ENCODE assay signal across 8 cellular contexts in genomic region chr6:35258336-35258735, GRCh38. TPM values are rescaled to one million over a fixed set of nuclear protein-coding genes. Genes with fewer than 3 reads are reported as not detected.
DNase-seq lines count a peak whose midpoint lies in the region; ATAC-seq and TF ChIP-seq lines count a peak whose summit lies in the region.

No MANE protein-coding gene starts in this region.

- no peak overlapping the region for H2BK120ac ChIP-seq in trophoblast cell (ENCODE audit: insufficient read depth, low read length, poor library complexity)

- H3K23ac ChIP-seq in trophoblast cell (ENCODE audit: low read length) = no peak overlapping the region

- H2AFZ ChIP-seq in DND-41 (ENCODE audit: low read depth, low read length) (no peak overlapping the region), OCI-LY7 (ENCODE audit: low read length) (peak overlapping the region; percentile 62; the same call in 1 of the 2 replicates), trophoblast cell (ENCODE audit: insufficient read depth, low read length, poor library complexity) (no peak overlapping the region)

- H3K79me2 ChIP-seq in DND-41 (ENCODE audit: insufficient read depth, low read length) (peaks cover 45% of the 10 kb centered on the region), OCI-LY7 (ENCODE audit: insufficient read depth, low read depth, low read length) (peaks cover 22% of the 10 kb centered on the region; the same call in 1 of the 2 replicates), trophoblast cell (ENCODE audit: control insufficient read depth, insufficient read depth, low read length, poor library complexity) (peaks cover 5% of the 10 kb centered on the region)

- TF ChIP-seq CTCF in DND-41 (IDR thresholded peaks at IDR 0.05; ENCODE audit: borderline replicate concordance, extremely low read depth, low read length, poor library complexity, severe bottlenecking) (no peak), OCI-LY7 (conservative IDR thresholded peaks at IDR 0.05; ENCODE audit: low read length) (no peak), epithelial cell of proximal tubule (conservative IDR thresholded peaks at IDR 0.05; ENCODE audit: low read depth, low read length) (no peak)

- no peaks in the 10 kb centered on the region; the same call in 1 of the 2 replicates for H3K36me3 ChIP-seq in DND-41 (ENCODE audit: insufficient read depth, low read length)
- no peaks in the 10 kb centered on the region for H3K36me3 ChIP-seq in OCI-LY7 (ENCODE audit: insufficient read depth, low read length)
- no peaks in the 10 kb centered on the region for H3K36me3 ChIP-seq in trophoblast cell (ENCODE audit: control insufficient read depth in 1 of 2, insufficient read depth in 2 of 2, low read length in 2 of 2)

- no peak overlapping the region for H2BK5ac ChIP-seq in trophoblast cell (ENCODE audit: low read depth, low read length, poor library complexity)

- H3K4me2 ChIP-seq in DND-41 (ENCODE audit: insufficient read depth, low read length) (peak overlapping the region; percentile 86), OCI-LY7 (ENCODE audit: low read length) (peak overlapping the region; percentile 96), trophoblast cell (ENCODE audit: low read length) (peak overlapping the region; percentile 78)

- no peak overlapping the region for H4K12ac ChIP-seq in trophoblast cell (ENCODE audit: low read depth, low read length)

- intact Hi-C loops in OCI-LY7 (cut with micrococcal nuclease; ENCODE audit: unreplicated experiment) = no loop called here

- no CpG with 5 or more reads among the region's 7 CpGs for WGBS in trophoblast cell (ENCODE audit: extremely low coverage, insufficient coverage, insufficient read length)

- H2AK5ac ChIP-seq in trophoblast cell (ENCODE audit: low read length) = no peak overlapping the region

- no peak for DNase-seq in DND-41
- DNase-seq in OCI-LY7 (ENCODE audit: low spot score) = no peak
- no peak for DNase-seq in epithelial cell of proximal tubule (ENCODE audit: low read depth)
- no peak for DNase-seq in trophoblast cell
- no peak for DNase-seq in HPDE6-E6E7 (ENCODE audit: extremely low spot score)
- no peak for DNase-seq in NCI-H748 (lab: John Stamatoyannopoulos, UW; ENCODE audit: unreplicated experiment)
- DNase-seq in inferior parietal cortex (ENCODE audit: extremely low spot score) = no peak

- CTCF ChIA-PET in OCI-LY7 (lab: Charles Lee; ENCODE audit: unreplicated experiment) = no interaction called here

- POLR2A ChIA-PET in OCI-LY7 (lab: Charles Lee) = interaction anchor here (0.6 to 1.0 kb wide), 2 partner anchors 45 to 857 kb away, joined by 3 read pairs; no protein-coding TSS in a partner anchor

- H3K9ac ChIP-seq in DND-41 (ENCODE audit: low read depth, low read length) (peak overlapping the region; percentile 91), trophoblast cell (ENCODE audit: low read length) (no peak overlapping the region)

- H3K4ac ChIP-seq in trophoblast cell (ENCODE audit: low read depth, low read length) = no peak overlapping the region

- H3K27me3 ChIP-seq in DND-41 (ENCODE audit: insufficient read depth, low read length, poor library complexity) = no peaks in the 10 kb centered on the region
- no peaks in the 10 kb centered on the region for H3K27me3 ChIP-seq in trophoblast cell (ENCODE audit: insufficient read depth, low read length)

- H3K79me1 ChIP-seq in trophoblast cell (ENCODE audit: low read length) = peaks cover 8% of the 10 kb centered on the region

- BruUV-seq in OCI-LY7 (replicated peaks; lab: Mats Ljungman, UMichigan) = TSS peak; percentile 60

- no peak overlapping the region for H4K91ac ChIP-seq in trophoblast cell (ENCODE audit: low read depth, low read length)

- H4K8ac ChIP-seq in trophoblast cell (ENCODE audit: low read depth, low read length) = no peak overlapping the region

- no peak for ATAC-seq in DND-41 (ENCODE audit: insufficient read depth, low read depth)
- no peak for ATAC-seq in GM21423 (IDR thresholded peaks at IDR 0.05; ENCODE audit: unreplicated experiment)

- H4K20me1 ChIP-seq in DND-41 (ENCODE audit: insufficient read depth, low read length) (no peaks in the 10 kb centered on the region), OCI-LY7 (ENCODE audit: insufficient read depth, low read length) (no peaks in the 10 kb centered on the region)

- H3K27ac ChIP-seq in DND-41 (ENCODE audit: low read length) = no peak overlapping the region; the same call in 1 of the 2 replicates
- H3K27ac ChIP-seq in OCI-LY7 (ENCODE audit: low read depth, low read length, poor library complexity, severe bottlenecking) = peak overlapping the region; percentile 63
- H3K27ac ChIP-seq in trophoblast cell (ENCODE audit: low read depth, low read length) = no peak overlapping the region

- H3K14ac ChIP-seq in trophoblast cell (ENCODE audit: low read length) = no peak overlapping the region

- H2BK12ac ChIP-seq in trophoblast cell (ENCODE audit: low read length) = no peak overlapping the region

- H3K18ac ChIP-seq in trophoblast cell (ENCODE audit: low read length) = no peak overlapping the region

- peak overlapping the region; percentile 87 to 99 for H3K4me3 ChIP-seq in DND-41 (ENCODE audit: low read depth in 1 of 2, low read length in 2 of 2)
- H3K4me3 ChIP-seq in OCI-LY7 (ENCODE audit: low read depth, low read length, poor library complexity, severe bottlenecking) = peak overlapping the region; percentile 81
- peak overlapping the region; percentile 76 for H3K4me3 ChIP-seq in epithelial cell of proximal tubule (ENCODE audit: low read depth, low read length)
- no peak overlapping the region for H3K4me3 ChIP-seq in trophoblast cell (ENCODE audit: low read depth, low read length)

- H3K9me3 ChIP-seq in DND-41 (ENCODE audit: insufficient read depth, low read length, severe bottlenecking) (no peaks in the 10 kb centered on the region), OCI-LY7 (ENCODE audit: low read length) (no peaks in the 10 kb centered on the region), trophoblast cell (ENCODE audit: insufficient read depth, low read depth, low read length) (peaks cover 3% of the 10 kb centered on the region)

- H3K4me1 ChIP-seq in DND-41 (ENCODE audit: insufficient read depth, low read length) (peaks cover 27% of the 10 kb centered on the region), OCI-LY7 (ENCODE audit: insufficient read depth, low read length, poor library complexity, severe bottlenecking) (peaks cover 20% of the 10 kb centered on the region), trophoblast cell (ENCODE audit: control insufficient read depth in 1 of 2, insufficient read depth in 2 of 2, low read length in 2 of 2) (peaks cover 3 to 8% of the 10 kb centered on the region in 2 experiments)

- no peaks in the 10 kb centered on the region for H3K9me2 ChIP-seq in OCI-LY7 (ENCODE audit: insufficient read depth, low read length)

RNA-seq across cellular contexts. Expression of gene ZNF76, which starts 1.2 kb away (rescaled TPM):
- total RNA-seq in OCI-LY7 (2014; rRNA removed; shearing (Covaris generic)) = 29.6 and 31.0 TPM in 2 replicates
- total RNA-seq in OCI-LY7 (2022) = 59.5 and 65.4 TPM in 2 replicates
- total RNA-seq in epithelial cell of proximal tubule = 11.5 and 15.9 TPM in 2 replicates
- polyA plus RNA-seq in trophoblast cell (2013) = 10.8 and 11.2 TPM in 2 replicates

RNA-seq across cellular contexts. Expression of gene DEF6, which starts 39.3 kb away (rescaled TPM):
- 56.8 and 60.0 TPM in 2 replicates for total RNA-seq in OCI-LY7 (2014; rRNA removed; shearing (Covaris generic))
- total RNA-seq in OCI-LY7 (2022) (53.7 and 53.8 TPM in 2 replicates), epithelial cell of proximal tubule (4.2 and 6.0 TPM in 2 replicates)
- 2.9 TPM in 2 replicates for polyA plus RNA-seq in trophoblast cell (2013)

RNA-seq across cellular contexts. Expression of gene SCUBE3, which starts 44.6 kb away (rescaled TPM):
- not detected in 2 replicates for total RNA-seq in OCI-LY7 (2014; rRNA removed; shearing (Covaris generic))
- total RNA-seq in OCI-LY7 (2022) = not detected in 2 replicates
- 0.51 and 1.2 TPM in 2 replicates for total RNA-seq in epithelial cell of proximal tubule
- 8.9 and 9.3 TPM in 2 replicates for polyA plus RNA-seq in trophoblast cell (2013)
